ENCODE assay signal across 23 cellular contexts in genomic region chr2:10451819-10452218, GRCh38. TPM values are rescaled to one million over a fixed set of nuclear protein-coding genes. Genes with fewer than 3 reads are reported as not detected.
DNase-seq lines count a peak whose midpoint lies in the region; FAIRE-seq and TF ChIP-seq lines count a peak whose summit lies in the region.
"Had no signal": no experiment of that assay in that cellular context is flagged by ENCODE, and none has a peak within 500 bp of the region (broad histone marks: within the 10 kb centered on the region; RNA-seq: fewer than 3 reads in every experiment).

No MANE protein-coding gene starts in this region.

- H3K27me3 ChIP-seq in endothelial cell of umbilical vein (ENCODE audit: control insufficient read depth in 2 of 2, insufficient read depth in 2 of 2, low read length in 2 of 2) (no peaks in the 10 kb centered on the region), mucosa of stomach (ENCODE audit: control insufficient read depth, insufficient read depth, low read length) (no peaks in the 10 kb centered on the region)
- H3K27me3 ChIP-seq: cardiac muscle cell, heart right ventricle, Peyer's patch, tibial nerve had no signal

- no peak overlapping the region for H3K4me3 ChIP-seq in endothelial cell of umbilical vein (replicated peaks in 1 of 3; ENCODE audit: insufficient read depth in 1 of 3, low read depth in 1 of 3, low read length in 3 of 3)
- no peak overlapping the region for H3K4me3 ChIP-seq in mucosa of stomach (ENCODE audit: low read length)
- H3K4me3 ChIP-seq: cardiac muscle cell, heart right ventricle, Peyer's patch, psoas muscle, skin epidermis, tibial nerve had no signal

- dilution Hi-C loops in endothelial cell of umbilical vein (cut with MboI; ENCODE audit: extremely low pct_ligation_motif_present, low sequenced_read_pairs), result no loop called here

- H3K36me3 ChIP-seq in endothelial cell of umbilical vein (ENCODE audit: control insufficient read depth in 2 of 2, extremely low read depth in 1 of 2, insufficient read depth in 2 of 2, low read length in 2 of 2) (no peaks in the 10 kb centered on the region), mucosa of stomach (ENCODE audit: control insufficient read depth, insufficient read depth, low read length) (no peaks in the 10 kb centered on the region)
- H3K36me3 ChIP-seq: cardiac muscle cell, heart right ventricle, Peyer's patch had no signal

- CTCF ChIA-PET in endothelial cell of umbilical vein (lab: Charles Lee), result interaction anchor here (0.9 to 7.4 kb wide), 4 partner anchors 17 to 379 kb away, joined by 5 to 52 read pairs (median 5); no protein-coding TSS in a partner anchor

- FAIRE-seq in endothelial cell of umbilical vein (lab: Jason Lieb, UNC), result no peak
- FAIRE-seq: D721Med had no signal

- H3K4me3 Mint-ChIP-seq in HFFc6, result 0 out of 2 replicates have a peak overlapping the region, but pooled peaks have one; percentile 26
- H3K4me3 Mint-ChIP-seq in activated T-cell treated with anti-CD3 and anti-CD28 coated beads, Interleukin-2, amount 50 U/mL, for 24 hours, result no peak overlapping the region
- H3K4me3 Mint-ChIP-seq: CD14-positive monocyte, mesothelial cell of epicardium had no signal

- peaks cover 5% of the 10 kb centered on the region for H3K27me3 Mint-ChIP-seq in HFFc6 (ENCODE audit: insufficient read depth)
- no peaks in the 10 kb centered on the region for H3K27me3 Mint-ChIP-seq in activated T-cell treated with anti-CD3 and anti-CD28 coated beads, Interleukin-2, amount 50 U/mL, for 24 hours

- TF ChIP-seq CTCF in 22Rv1 (IDR thresholded peaks at IDR 0.05), result no peak
- TF ChIP-seq CTCF in HFFc6 (IDR thresholded peaks at IDR 0.05), result no peak
- TF ChIP-seq CTCF in endothelial cell of umbilical vein (IDR thresholded peaks at IDR 0.05; ENCODE audit: extremely low read depth in 1 of 2, insufficient read depth in 1 of 2, low read depth in 1 of 2, low read length in 2 of 2), result no peak

- no peaks in the 10 kb centered on the region for H3K9me1 ChIP-seq in endothelial cell of umbilical vein (replicated peaks; ENCODE audit: control insufficient read depth, extremely low read depth, insufficient read depth, low read length)

- peak overlapping the region; percentile 30 for H3K4me2 ChIP-seq in endothelial cell of umbilical vein (ENCODE audit: insufficient read depth, low read length)

- H3K27ac Mint-ChIP-seq in HFFc6, result peak overlapping the region; percentile 91
- no peak overlapping the region for H3K27ac Mint-ChIP-seq in activated T-cell treated with anti-CD3 and anti-CD28 coated beads, Interleukin-2, amount 50 U/mL, for 24 hours
- H3K27ac Mint-ChIP-seq: mesothelial cell of epicardium had no signal

- H3K27ac ChIP-seq in 22Rv1 (peak overlapping the region; percentile 56), endothelial cell of umbilical vein (ENCODE audit: insufficient read depth, low read depth, low read length) (no peak overlapping the region)
- H3K27ac ChIP-seq: cardiac muscle cell, heart right ventricle, psoas muscle, tibial nerve, WERI-Rb-1 had no signal

- intact Hi-C loops in endothelial cell of umbilical vein (cut with micrococcal nuclease), result no loop called here

- peaks cover 5% of the 10 kb centered on the region for H3K9me3 Mint-ChIP-seq in HFFc6
- no peaks in the 10 kb centered on the region for H3K9me3 Mint-ChIP-seq in activated T-cell treated with anti-CD3 and anti-CD28 coated beads, Interleukin-2, amount 50 U/mL, for 24 hours
- H3K9me3 Mint-ChIP-seq: CD14-positive monocyte, mesothelial cell of epicardium, neural crest cell had no signal

- BruUV-seq in endothelial cell of umbilical vein (replicated peaks; lab: Mats Ljungman, UMichigan), result no TSS peak

- TF ChIP-seq POLR2A in endothelial cell of umbilical vein (IDR thresholded peaks at IDR 0.05; ENCODE audit: low read depth, low read length), result no peak

- no peak overlapping the region for H2AFZ ChIP-seq in endothelial cell of umbilical vein (ENCODE audit: low read depth, low read length)

- peaks cover 48% of the 10 kb centered on the region for H3K4me1 Mint-ChIP-seq in HFFc6 (ENCODE audit: low read depth)
- peaks cover 28% of the 10 kb centered on the region for H3K4me1 Mint-ChIP-seq in activated T-cell treated with anti-CD3 and anti-CD28 coated beads, Interleukin-2, amount 50 U/mL, for 24 hours (ENCODE audit: low read depth)

- H3K79me2 ChIP-seq in endothelial cell of umbilical vein (ENCODE audit: control insufficient read depth, insufficient read depth, low read length), result peaks cover 12% of the 10 kb centered on the region

- DNase-seq in HFFc6 (no peak), endothelial cell of umbilical vein (ENCODE audit: low read depth, low spot score) (no peak), middle frontal gyrus (ENCODE audit: extremely low spot score, low spot score) (no peak)
- no peak for DNase-seq in activated CD8-positive, alpha-beta memory T cell treated with anti-CD3 and anti-CD28 coated beads, Interleukin-2, amount 50 U/mL, for 48 hours
- no peak for DNase-seq in activated T-cell treated with anti-CD3 and anti-CD28 coated beads, Interleukin-2, amount 50 U/mL, for 24 hours
- DNase-seq in activated T-cell treated with anti-CD3 and anti-CD28 coated beads, Interleukin-2, amount 50 U/mL, for 48 hours, result no peak
- DNase-seq: activated naive CD4-positive, alpha-beta T cell treated with Interleukin-2 at 50 U/mL for 16 hours; amniotic stem cell; heart right ventricle; NCI-H1417 treated with DMSO at 0.1 percent for 48 hours; psoas muscle; stimulated activated naive CD4-positive, alpha-beta T cell; WERI-Rb-1 had no signal

- no peaks in the 10 kb centered on the region for H3K9me3 ChIP-seq in endothelial cell of umbilical vein (replicated peaks; ENCODE audit: control insufficient read depth, insufficient read depth, low read length)
- no peaks in the 10 kb centered on the region for H3K9me3 ChIP-seq in mucosa of stomach (ENCODE audit: control insufficient read depth, low read length)
- H3K9me3 ChIP-seq: heart right ventricle, Peyer's patch, psoas muscle, tibial nerve had no signal

- H3K36me3 Mint-ChIP-seq in HFFc6 (ENCODE audit: low read depth), result peaks cover 15% of the 10 kb centered on the region
- H3K36me3 Mint-ChIP-seq in activated T-cell treated with anti-CD3 and anti-CD28 coated beads, Interleukin-2, amount 50 U/mL, for 24 hours (ENCODE audit: low read depth), result peaks cover 27% of the 10 kb centered on the region
- H3K36me3 Mint-ChIP-seq: CD14-positive monocyte, mesothelial cell of epicardium had no signal

- peaks cover 17% of the 10 kb centered on the region for H3K4me1 ChIP-seq in endothelial cell of umbilical vein (ENCODE audit: control insufficient read depth, extremely low read depth, insufficient read depth, low read length)
- peaks cover 50% of the 10 kb centered on the region for H3K4me1 ChIP-seq in mucosa of stomach (ENCODE audit: control insufficient read depth, insufficient read depth, low read length)

- POLR2A ChIA-PET in endothelial cell of umbilical vein (lab: Charles Lee), result no interaction called here

- H3K9ac ChIP-seq in endothelial cell of umbilical vein (replicated peaks; ENCODE audit: extremely low read depth, insufficient read depth, low read length) (no peak overlapping the region), mucosa of stomach (ENCODE audit: low read length) (peak overlapping the region; percentile 19)

- H4K20me1 ChIP-seq in endothelial cell of umbilical vein (replicated peaks; ENCODE audit: control insufficient read depth, extremely low read depth, insufficient read depth, low read length), result no peaks in the 10 kb centered on the region

TF ChIP-seq in endothelial cell of umbilical vein, 7 proteins besides CTCF, POLR2A, EP300 and RAD21:
- TF ChIP-seq MYC (IDR thresholded peaks at IDR 0.05; ENCODE audit: low read depth, low read length), result no peak
- TF ChIP-seq EZH2 (IDR thresholded peaks at IDR 0.05; ENCODE audit: borderline replicate concordance, low read depth, low read length, severe bottlenecking), result no peak
- TF ChIP-seq GATA2 (IDR thresholded peaks at IDR 0.05; ENCODE audit: insufficient read depth, insufficient read length, low read depth, low read length), result no peak
- no peak for TF ChIP-seq MAX (IDR thresholded peaks at IDR 0.05; ENCODE audit: insufficient read depth, insufficient read length)
- no peak for TF ChIP-seq FOS (IDR thresholded peaks at IDR 0.05; ENCODE audit: borderline replicate concordance, insufficient read depth, low read length)
- TF ChIP-seq POLR2AphosphoS5 (IDR thresholded peaks at IDR 0.05; ENCODE audit: insufficient read depth, low read depth, low read length), result no peak
- no peak for TF ChIP-seq JUN (IDR thresholded peaks at IDR 0.05; ENCODE audit: borderline replicate concordance, insufficient read depth, insufficient read length, low read depth)

RNA-seq across cellular contexts. Expression of gene ODC1, which starts 3.7 kb away (rescaled TPM):
- total RNA-seq in HFFc6 (2021; fragmentation: NEBNext Ultra II Directional; extraction: Animal tissue kit (Norgen Biotek cat#: 25700)), result 100 to 1,000 TPM; 116 to 155 (median 143) TPM
- total RNA-seq in endothelial cell of umbilical vein, result 104 and 109 TPM in 2 replicates
- polyA plus RNA-seq in endothelial cell of umbilical vein, result 94.8 and 132 TPM in 2 replicates
- polyA plus RNA-seq in endothelial cell of umbilical vein (2011; cell fraction: cytosol; rRNA removed), result 142 and 171 TPM in 2 replicates
- 101 and 125 TPM in 2 replicates for polyA plus RNA-seq in endothelial cell of umbilical vein (2011; cell fraction: nucleus; rRNA removed)
- 129 and 240 TPM in 2 replicates for polyA plus RNA-seq in endothelial cell of umbilical vein (2012)
- polyA minus RNA-seq in endothelial cell of umbilical vein, result 116 and 149 TPM in 2 replicates
- polyA minus RNA-seq in endothelial cell of umbilical vein (2011; cell fraction: cytosol; rRNA and poly(A)+ RNA removed), result 118 TPM
- polyA minus RNA-seq in endothelial cell of umbilical vein (2011; cell fraction: nucleus; rRNA and poly(A)+ RNA removed), result 29.3 and 45.7 TPM in 2 replicates
